2 cellular contexts compared by ENCODE assay signal in genomic region chrX:76172325-76172887, GRCh38.
A peak's percentile ranks its signal among the peaks of the same experiment; 100 is the strongest.
TF ChIP-seq lines count a peak whose summit lies in the region.

No MANE protein-coding gene starts in this region.

TF ChIP-seq in endothelial cell of umbilical vein, 7 proteins besides CTCF, POLR2A, EP300 and RAD21 (continued from another document):
- TF ChIP-seq FOS (IDR thresholded peaks at IDR 0.05; ENCODE audit: borderline replicate concordance, insufficient read depth, low read length) (no peak), MYC (IDR thresholded peaks at IDR 0.05; ENCODE audit: low read depth, low read length) (no peak), JUN (IDR thresholded peaks at IDR 0.05; ENCODE audit: borderline replicate concordance, insufficient read depth, insufficient read length, low read depth) (no peak)

TF ChIP-seq in neural cell, 6 proteins besides CTCF, POLR2A, EP300 and RAD21 (continued from another document):
- TF ChIP-seq REST (IDR thresholded peaks at IDR 0.05; ENCODE audit: borderline replicate concordance) = peak; percentile 54
- TF ChIP-seq MXI1 (conservative IDR thresholded peaks at IDR 0.05; ENCODE audit: poor library complexity, severe bottlenecking) = no peak
- TF ChIP-seq POLR2AphosphoS5 (IDR thresholded peaks at IDR 0.05) = no peak
- TF ChIP-seq SMC3 (conservative IDR thresholded peaks at IDR 0.05; ENCODE audit: poor library complexity) = no peak
